23 cellular contexts compared by ENCODE assay signal in the genomic region with DNA sequence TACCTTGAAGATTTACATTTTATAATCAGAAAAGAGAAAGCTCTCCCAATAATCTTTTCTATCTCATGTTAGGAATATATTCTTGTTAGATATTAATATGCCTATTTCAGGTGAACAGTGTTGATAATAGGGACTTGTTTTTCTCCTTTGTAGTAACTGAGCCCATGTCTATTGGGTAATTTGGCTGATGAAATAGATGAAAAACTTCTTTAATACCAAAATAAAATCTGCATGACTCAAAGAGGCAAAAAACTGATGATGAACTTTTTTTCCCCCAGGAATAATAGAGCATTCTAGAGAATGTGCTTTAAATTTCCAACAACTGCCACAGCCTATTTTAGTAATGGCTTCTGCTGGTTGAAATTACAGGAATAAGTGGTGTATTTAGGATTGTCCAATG.
"Had no signal": no experiment of that assay in that cellular context is flagged by ENCODE, and none has a peak within 500 bp of the region (broad histone marks: within the 10 kb centered on the region; RNA-seq: fewer than 3 reads in every experiment).

No MANE protein-coding gene starts in this region.

- ATAC-seq: activated CD4-positive, CD25-positive, alpha-beta regulatory T cell treated with anti-CD3 and anti-CD28 coated beads, Interleukin-2, amount 50 U/mL, for 24 hours; activated CD8-positive, alpha-beta memory T cell treated with anti-CD3 and anti-CD28 coated beads, Interleukin-2, amount 10 ng/mL, durations not matched to agents 7 days and 5 days; activated CD8-positive, alpha-beta T cell treated with anti-CD3 and anti-CD28 coated beads for 36 hours; foreskin keratinocyte; lower lobe of right lung; natural killer cell treated with Interleukin-12 subunit alpha and Interleukin-12 subunit beta and Interleukin-15 and Interleukin-18, amount 100 ng/mL, for 72 hours; stimulated activated naive CD8-positive, alpha-beta T cell treated with anti-CD3 and anti-CD28 coated beads, Interleukin-15, amount 100 ng/mL, for 72 hours had no signal

- H3K36me3 Mint-ChIP-seq: activated CD8-positive, alpha-beta memory T cell treated with anti-CD3 and anti-CD28 coated beads, Interleukin-2, amount 10 ng/mL, durations not matched to agents 7 days and 5 days; activated naive CD4-positive, alpha-beta T cell treated with anti-CD3 and anti-CD28 coated beads, Interleukin-2, amount 10 ng/mL, durations not matched to agents 7 days and 5 days; natural killer cell treated with Interleukin-12 subunit alpha and Interleukin-12 subunit beta and Interleukin-15 and Interleukin-18, amount 100 ng/mL, for 72 hours had no signal

- H3K36me3 ChIP-seq: cardiac muscle cell, lower lobe of right lung, ovary, prostate gland, suprapubic skin, tibial nerve had no signal

- H3K9me3 ChIP-seq: lower lobe of right lung, ovary, prostate gland, suprapubic skin, tibial nerve had no signal

- DNase-seq: activated CD4-positive, alpha-beta T cell treated with anti-CD3 and anti-CD28 coated beads, Interleukin-2, amount 10 ng/mL, durations not matched to agents 24 days and 14 days; activated CD8-positive, alpha-beta memory T cell treated with anti-CD3 and anti-CD28 coated beads, Interleukin-2, amount 10 ng/mL, durations not matched to agents 7 days and 5 days; activated CD8-positive, alpha-beta T cell treated with anti-CD3 and anti-CD28 coated beads for 36 hours; activated effector memory CD4-positive, alpha-beta T cell treated with anti-CD3 and anti-CD28 coated beads, Interleukin-2, amount 50 U/mL, for 16 hours; activated naive CD4-positive, alpha-beta T cell treated with anti-CD3 and anti-CD28 coated beads, Interleukin-2, amount 10 ng/mL, durations not matched to agents 7 days and 5 days; activated T-cell treated with anti-CD3 and anti-CD28 coated beads for 4 hours; dermis blood vessel endothelial cell; effector CD8-positive, alpha-beta T cell; erythroblast; foreskin keratinocyte; kidney; lower lobe of right lung; ovary; stimulated activated CD4-positive, alpha-beta T cell treated with anti-CD3 and anti-CD28 coated beads, Interleukin-12 subunit alpha, Interleukin-12 subunit beta, amount 100 ng/mL, for 4 hours; stimulated activated naive CD8-positive, alpha-beta T cell treated with anti-CD3 and anti-CD28 coated beads, Interleukin-15, amount 100 ng/mL, for 72 hours had no signal

- H3K9me3 Mint-ChIP-seq: activated CD4-positive, alpha-beta T cell treated with anti-CD3 and anti-CD28 coated beads, Interleukin-2, amount 10 ng/mL, durations not matched to agents 24 days and 14 days; activated naive CD4-positive, alpha-beta T cell treated with anti-CD3 and anti-CD28 coated beads, Interleukin-2, amount 10 ng/mL, durations not matched to agents 7 days and 5 days; natural killer cell treated with Interleukin-12 subunit alpha and Interleukin-12 subunit beta and Interleukin-15 and Interleukin-18, amount 100 ng/mL, for 72 hours; T-helper 2 cell treated with Interferon-gamma antibody and Interleukin-4, amounts not matched to agents 5 μg/mL and 100 μg/mL, for 36 hours had no signal

- H3K27ac ChIP-seq: cardiac muscle cell, foreskin keratinocyte, lower lobe of right lung, ovary, prostate gland, suprapubic skin, tibial nerve, VCaP had no signal

- H3K4me1 Mint-ChIP-seq: activated CD4-positive, alpha-beta T cell treated with anti-CD3 and anti-CD28 coated beads, Interleukin-2, amount 10 ng/mL, durations not matched to agents 24 days and 14 days; activated CD8-positive, alpha-beta memory T cell treated with anti-CD3 and anti-CD28 coated beads, Interleukin-2, amount 10 ng/mL, durations not matched to agents 7 days and 5 days; activated naive CD4-positive, alpha-beta T cell treated with anti-CD3 and anti-CD28 coated beads, Interleukin-2, amount 10 ng/mL, durations not matched to agents 7 days and 5 days; stimulated activated naive CD8-positive, alpha-beta T cell treated with anti-CD3 and anti-CD28 coated beads, Interleukin-15, amount 100 ng/mL, for 72 hours had no signal

- H3K4me3 Mint-ChIP-seq: activated CD4-positive, alpha-beta T cell treated with anti-CD3 and anti-CD28 coated beads, Interleukin-2, amount 10 ng/mL, durations not matched to agents 24 days and 14 days; activated CD8-positive, alpha-beta memory T cell treated with anti-CD3 and anti-CD28 coated beads, Interleukin-2, amount 10 ng/mL, durations not matched to agents 7 days and 5 days; activated CD8-positive, alpha-beta T cell treated with anti-CD3 and anti-CD28 coated beads for 36 hours; activated naive CD4-positive, alpha-beta T cell treated with anti-CD3 and anti-CD28 coated beads, Interleukin-2, amount 10 ng/mL, durations not matched to agents 7 days and 5 days; natural killer cell treated with Interleukin-12 subunit alpha and Interleukin-12 subunit beta and Interleukin-15 and Interleukin-18, amount 100 ng/mL, for 72 hours; stimulated activated naive CD8-positive, alpha-beta T cell treated with anti-CD3 and anti-CD28 coated beads, Interleukin-15, amount 100 ng/mL, for 72 hours; T-helper 2 cell treated with Interferon-gamma antibody and Interleukin-4, amounts not matched to agents 5 μg/mL and 100 μg/mL, for 36 hours had no signal

- H3K27me3 Mint-ChIP-seq: activated CD4-positive, alpha-beta T cell treated with anti-CD3 and anti-CD28 coated beads, Interleukin-2, amount 10 ng/mL, durations not matched to agents 24 days and 14 days; natural killer cell treated with Interleukin-12 subunit alpha and Interleukin-12 subunit beta and Interleukin-15 and Interleukin-18, amount 100 ng/mL, for 72 hours had no signal

- H3K27ac Mint-ChIP-seq: activated CD4-positive, alpha-beta T cell treated with anti-CD3 and anti-CD28 coated beads, Interleukin-2, amount 10 ng/mL, durations not matched to agents 24 days and 14 days; activated CD8-positive, alpha-beta memory T cell treated with anti-CD3 and anti-CD28 coated beads, Interleukin-2, amount 10 ng/mL, durations not matched to agents 7 days and 5 days; activated CD8-positive, alpha-beta T cell treated with anti-CD3 and anti-CD28 coated beads for 36 hours; activated naive CD4-positive, alpha-beta T cell treated with anti-CD3 and anti-CD28 coated beads, Interleukin-2, amount 10 ng/mL, durations not matched to agents 7 days and 5 days; natural killer cell treated with Interleukin-12 subunit alpha and Interleukin-12 subunit beta and Interleukin-15 and Interleukin-18, amount 100 ng/mL, for 72 hours; stimulated activated naive CD8-positive, alpha-beta T cell treated with anti-CD3 and anti-CD28 coated beads, Interleukin-15, amount 100 ng/mL, for 72 hours; T-helper 2 cell treated with Interferon-gamma antibody and Interleukin-4, amounts not matched to agents 5 μg/mL and 100 μg/mL, for 36 hours had no signal

- H3K4me3 ChIP-seq: cardiac muscle cell, lower lobe of right lung, ovary, prostate gland, suprapubic skin, tibial nerve had no signal

- H3K27me3 ChIP-seq: cardiac muscle cell, foreskin keratinocyte, ovary, suprapubic skin, tibial nerve had no signal

- H3K4me1 ChIP-seq: foreskin keratinocyte, lower lobe of right lung, prostate gland, suprapubic skin, tibial nerve had no signal
